Comparison of ENCODE assay signal across 18 cellular contexts in the genomic region with DNA sequence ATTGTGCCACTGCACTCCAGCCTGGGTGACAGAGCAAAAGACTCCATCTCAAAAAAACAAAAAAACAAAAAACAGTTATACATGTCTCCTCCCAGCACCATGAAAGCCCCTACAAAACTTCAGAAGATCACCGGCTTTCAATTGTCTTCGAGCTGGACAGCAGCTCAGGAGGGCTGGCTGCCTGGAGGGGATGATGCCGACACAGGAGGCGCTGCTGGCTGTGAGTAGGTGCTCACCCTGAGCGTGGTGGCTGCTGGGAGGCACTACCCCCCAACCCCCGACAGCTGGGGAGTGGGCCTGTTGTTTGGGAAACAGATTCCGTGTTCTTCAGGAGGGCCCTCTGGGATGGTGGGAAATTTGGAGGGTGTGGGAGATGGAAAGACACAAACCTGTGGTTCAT. TPM values are rescaled to one million over a fixed set of nuclear protein-coding genes. Genes with fewer than 3 reads are reported as not detected.
DNase-seq lines count a peak whose midpoint lies in the region; ATAC-seq and TF ChIP-seq lines count a peak whose summit lies in the region.
"Had no signal": no experiment of that assay in that cellular context is flagged by ENCODE, and none has a peak within 500 bp of the region (broad histone marks: within the 10 kb centered on the region; RNA-seq: fewer than 3 reads in every experiment).

No MANE protein-coding gene starts in this region.

- peaks cover 0 to 74% of the 10 kb centered on the region in 2 experiments; a peak in 3 of 5 replicates for H3K9me3 Mint-ChIP-seq in H9
- H3K9me3 Mint-ChIP-seq in effector memory CD8-positive, alpha-beta T cell, result no peaks in the 10 kb centered on the region
- no peaks in the 10 kb centered on the region for H3K9me3 Mint-ChIP-seq in activated T-helper 17 cell treated with anti-CD3 and anti-CD28 coated beads, Interleukin-2, amount 50 U/mL, for 72 hours
- H3K9me3 Mint-ChIP-seq: CD4-positive, alpha-beta memory T cell; GM23338; IgD-negative memory B cell had no signal

- TF ChIP-seq CTCF in DND-41 (IDR thresholded peaks at IDR 0.05; ENCODE audit: borderline replicate concordance, extremely low read depth, low read length, poor library complexity, severe bottlenecking), result peak; percentile 6
- 0 out of 3 replicates have a peak, but pooled peaks have one; percentile 10 for TF ChIP-seq CTCF in H9 (conservative IDR thresholded peaks at IDR 0.05)
- no peak for TF ChIP-seq CTCF in Panc1 (IDR thresholded peaks at IDR 0.05)

- DNase-seq in DND-41 (no peak), H9 (no peak), Panc1 (ENCODE audit: low read depth, low spot score) (no peak), NCI-H510A (lab: John Stamatoyannopoulos, UW) (no peak)
- no peak for DNase-seq in effector memory CD8-positive, alpha-beta T cell
- DNase-seq: BE2C; CD4-positive, alpha-beta memory T cell; DMS79 treated with DMSO at 0.1 percent for 48 hours; GF-D8; H7 had no signal

- no peak overlapping the region for H3K14ac ChIP-seq in H9 (ENCODE audit: insufficient read depth, low read length)

- no peak overlapping the region for H3K18ac ChIP-seq in H9 (ENCODE audit: insufficient read length, low read depth, low read length)

- no peak overlapping the region for H3K56ac ChIP-seq in H9 (ENCODE audit: insufficient read length, low read depth, low read length)

- no peak overlapping the region for H2BK12ac ChIP-seq in H9 (ENCODE audit: insufficient read length, low read depth, low read length)

- no CpG with 5 or more reads among the region's 7 CpGs for WGBS in H9 (ENCODE audit: extremely low coverage, insufficient read length, low lambda C conversion rate)

- H4K20me1 ChIP-seq in DND-41 (ENCODE audit: insufficient read depth, low read length) (no peaks in the 10 kb centered on the region), H9 (ENCODE audit: control insufficient read depth, insufficient read depth, insufficient read length) (no peaks in the 10 kb centered on the region)

- H3K79me1 ChIP-seq in H9 (ENCODE audit: insufficient read depth, low read depth, low read length, poor library complexity, severe bottlenecking), result no peaks in the 10 kb centered on the region

- H3K4me3 ChIP-seq in DND-41 (ENCODE audit: low read depth in 1 of 2, low read length in 2 of 2) (no peak overlapping the region), Panc1 (ENCODE audit: low read depth in 2 of 2, low read length in 2 of 2) (no peak overlapping the region)
- H3K4me3 ChIP-seq: A549, GM23338 had no signal

- no peak overlapping the region for H2BK15ac ChIP-seq in H9 (ENCODE audit: low read depth, low read length)

- no peak overlapping the region for H3K4me3 Mint-ChIP-seq in H9
- H3K4me3 Mint-ChIP-seq in effector memory CD8-positive, alpha-beta T cell, result no peak overlapping the region
- no peak overlapping the region for H3K4me3 Mint-ChIP-seq in activated T-helper 17 cell treated with anti-CD3 and anti-CD28 coated beads, Interleukin-2, amount 50 U/mL, for 72 hours
- H3K4me3 Mint-ChIP-seq: GM23338 had no signal

- POLR2A ChIA-PET in Panc1 (lab: Charles Lee), result no interaction called here

- H3K27ac ChIP-seq in DND-41 (ENCODE audit: low read length) (no peak overlapping the region), H9 (ENCODE audit: insufficient read length, low read depth, low read length) (no peak overlapping the region), Panc1 (ENCODE audit: low read length) (0 out of 2 replicates have a peak overlapping the region, but pooled peaks have one; percentile 90)
- H3K27ac ChIP-seq: C4-2B had no signal

- no peak overlapping the region for H2AFZ ChIP-seq in DND-41 (ENCODE audit: low read depth, low read length)
- no peak overlapping the region for H2AFZ ChIP-seq in H9 (ENCODE audit: low read length)
- H2AFZ ChIP-seq: GM23338 had no signal

- H3K9me3 ChIP-seq in DND-41 (ENCODE audit: insufficient read depth, low read length, severe bottlenecking) (no peaks in the 10 kb centered on the region), H9 (ENCODE audit: control insufficient read depth, low read depth, low read length) (peaks cover 10% of the 10 kb centered on the region), Panc1 (ENCODE audit: control insufficient read depth, insufficient read depth, low read depth, low read length) (no peaks in the 10 kb centered on the region)
- H3K9me3 ChIP-seq: A549, BE2C had no signal

- no peak overlapping the region for H4K91ac ChIP-seq in H9 (ENCODE audit: insufficient read length, low read depth, low read length)

- H3K27ac Mint-ChIP-seq in H9, result no peak overlapping the region
- peak overlapping the region; percentile 38 to 86 for H3K27ac Mint-ChIP-seq in effector memory CD8-positive, alpha-beta T cell
- no peak overlapping the region for H3K27ac Mint-ChIP-seq in activated T-helper 17 cell treated with anti-CD3 and anti-CD28 coated beads, Interleukin-2, amount 50 U/mL, for 72 hours
- H3K27ac Mint-ChIP-seq: GM23338, IgD-negative memory B cell had no signal

- H3T11ph ChIP-seq in H9 (ENCODE audit: low read length), result no peak overlapping the region

- no peak overlapping the region for H3K9ac ChIP-seq in DND-41 (ENCODE audit: low read depth, low read length)
- H3K9ac ChIP-seq in H9 (ENCODE audit: extremely low read depth, insufficient read length, low read length), result no peak overlapping the region

- peaks cover 3% of the 10 kb centered on the region for H3K23me2 ChIP-seq in H9 (ENCODE audit: insufficient read length, low read depth, low read length, poor library complexity, severe bottlenecking)

- CTCF ChIA-PET in Panc1 (lab: Charles Lee), result interaction anchor here (0.6 to 0.7 kb wide), 2 partner anchors 12 to 14 kb away, joined by 3 read pairs; no protein-coding TSS in a partner anchor

- H3K36me3 ChIP-seq in DND-41 (ENCODE audit: insufficient read depth, low read length), result no peaks in the 10 kb centered on the region
- H3K36me3 ChIP-seq in Panc1 (ENCODE audit: control insufficient read depth, insufficient read depth, low read length), result no peaks in the 10 kb centered on the region
- H3K36me3 ChIP-seq: BE2C had no signal

- no peak overlapping the region for H3K4ac ChIP-seq in H9 (ENCODE audit: low read depth, low read length)

- no peak overlapping the region for H3K23ac ChIP-seq in H9 (ENCODE audit: insufficient read length, low read depth, low read length)

- H3K4me1 Mint-ChIP-seq in H9, result peaks cover 4 to 20% of the 10 kb centered on the region in 2 experiments; a peak in 3 of 4 replicates
- peaks cover 10 to 15% of the 10 kb centered on the region in 2 donors for H3K4me1 Mint-ChIP-seq in effector memory CD8-positive, alpha-beta T cell (ENCODE audit: low read depth in 2 of 2)
- H3K4me1 Mint-ChIP-seq in activated T-helper 17 cell treated with anti-CD3 and anti-CD28 coated beads, Interleukin-2, amount 50 U/mL, for 72 hours, result peaks cover 18% of the 10 kb centered on the region

- no peak overlapping the region for H2AK5ac ChIP-seq in H9 (ENCODE audit: insufficient read length, low read length)

- H3K4me1 ChIP-seq in DND-41 (ENCODE audit: insufficient read depth, low read length) (peaks cover 14% of the 10 kb centered on the region), H9 (ENCODE audit: insufficient read depth, low read length) (no peaks in the 10 kb centered on the region; the same call in 1 of the 2 replicates), Panc1 (ENCODE audit: control insufficient read depth, insufficient read depth, low read length) (peaks cover 55% of the 10 kb centered on the region)
- H3K4me1 ChIP-seq: BE2C had no signal

- no peaks in the 10 kb centered on the region for H3K36me3 Mint-ChIP-seq in H9 (ENCODE audit: insufficient read depth in 1 of 3, low read depth in 3 of 3)
- peaks cover 9% of the 10 kb centered on the region for H3K36me3 Mint-ChIP-seq in effector memory CD8-positive, alpha-beta T cell (ENCODE audit: insufficient read depth)
- H3K36me3 Mint-ChIP-seq in activated T-helper 17 cell treated with anti-CD3 and anti-CD28 coated beads, Interleukin-2, amount 50 U/mL, for 72 hours (ENCODE audit: low read depth), result no peaks in the 10 kb centered on the region
- H3K36me3 Mint-ChIP-seq: CD4-positive, alpha-beta memory T cell; IgD-negative memory B cell had no signal

- ATAC-seq in DND-41 (ENCODE audit: insufficient read depth, low read depth) (no peak), Panc1 (no peak), GM18502 (IDR thresholded peaks at IDR 0.05; ENCODE audit: poor library complexity, unreplicated experiment) (no peak), GM19455 (IDR thresholded peaks at IDR 0.05; ENCODE audit: unreplicated experiment) (no peak)
- no peak for ATAC-seq in effector memory CD8-positive, alpha-beta T cell (replicated peaks)
- ATAC-seq in activated T-helper 17 cell treated with anti-CD3 and anti-CD28 coated beads, Interleukin-2, amount 50 U/mL, for 72 hours (replicated peaks), result no peak
- ATAC-seq: A549, GM23338 had no signal

- intact Hi-C loops in Panc1 (cut with micrococcal nuclease; ENCODE audit: unreplicated experiment), result no loop called here

- H4K8ac ChIP-seq in H9 (replicated peaks; ENCODE audit: insufficient read length, low read depth, low read length), result no peak overlapping the region

- no peak overlapping the region for H2BK120ac ChIP-seq in H9 (ENCODE audit: low read depth, low read length, poor library complexity, severe bottlenecking)

- H3K27me3 ChIP-seq in DND-41 (ENCODE audit: insufficient read depth, low read length, poor library complexity) (no peaks in the 10 kb centered on the region), H9 (ENCODE audit: insufficient read depth, low read length) (peaks cover 1% of the 10 kb centered on the region; the same call in 1 of the 2 replicates), Panc1 (ENCODE audit: control insufficient read depth, insufficient read depth, low read length) (no peaks in the 10 kb centered on the region)
- H3K27me3 ChIP-seq: BE2C had no signal

- in situ Hi-C loops in Panc1 (cut with HindIII; ENCODE audit: low pct_unique_long_range_greater_than_20kb, low sequenced_read_pairs), result no loop called here

- H3K27me3 Mint-ChIP-seq in H9 (ENCODE audit: low read depth), result peaks cover 77% of the 10 kb centered on the region
- H3K27me3 Mint-ChIP-seq in effector memory CD8-positive, alpha-beta T cell, result no peaks in the 10 kb centered on the region
- H3K27me3 Mint-ChIP-seq in activated T-helper 17 cell treated with anti-CD3 and anti-CD28 coated beads, Interleukin-2, amount 50 U/mL, for 72 hours, result no peaks in the 10 kb centered on the region
- H3K27me3 Mint-ChIP-seq: CD4-positive, alpha-beta memory T cell had no signal

- H3K4me2 ChIP-seq in DND-41 (ENCODE audit: insufficient read depth, low read length) (no peak overlapping the region), H9 (ENCODE audit: insufficient read depth, insufficient read length, low read length) (no peak overlapping the region)
- H3K4me2 ChIP-seq: GM23338 had no signal

- BruUV-seq in Panc1 (replicated peaks; lab: Mats Ljungman, UMichigan), result no TSS peak

- H2BK5ac ChIP-seq in H9 (ENCODE audit: insufficient read length, low read length), result no peak overlapping the region

- no peak overlapping the region for H2BK20ac ChIP-seq in H9 (ENCODE audit: low read depth, low read length, poor library complexity, severe bottlenecking)

- no peaks in the 10 kb centered on the region for H3K79me2 ChIP-seq in DND-41 (ENCODE audit: insufficient read depth, low read length)
- no peaks in the 10 kb centered on the region for H3K79me2 ChIP-seq in H9 (ENCODE audit: insufficient read depth, low read length)

- no peak overlapping the region for H4K5ac ChIP-seq in H9 (ENCODE audit: insufficient read length, low read depth, low read length)

RNA-seq across cellular contexts. Expression of a gene that starts 6.9 kb away (rescaled TPM):
- total RNA-seq in H9 (2021) (0.59 and 0.81 TPM in 2 replicates), Panc1 (2021; ENCODE audit: unreplicated experiment) (48.0 TPM)
- polyA plus RNA-seq in Panc1 (2012; ENCODE audit: insufficient read length), result 28.7 TPM
- 10 to 100 TPM; 23.5 to 25.6 TPM for total RNA-seq in activated T-helper 17 cell treated with anti-CD3 and anti-CD28 coated beads, Interleukin-2, amount 50 U/mL, for 72 hours

RNA-seq across cellular contexts. Expression of a gene that starts 48.5 kb away (rescaled TPM):
- 43.7 and 45.9 TPM in 2 replicates for total RNA-seq in H9 (2021)
- total RNA-seq in Panc1 (2021; ENCODE audit: unreplicated experiment), result 96.6 TPM
- polyA plus RNA-seq in Panc1 (2012; ENCODE audit: insufficient read length), result 95.4 TPM
- 10 to 100 TPM; 25.4 to 67.3 TPM for total RNA-seq in activated T-helper 17 cell treated with anti-CD3 and anti-CD28 coated beads, Interleukin-2, amount 50 U/mL, for 72 hours

RNA-seq across cellular contexts. Expression of a gene that starts 54.6 kb away (rescaled TPM):
- 0.59 and 0.92 TPM in 2 replicates for total RNA-seq in H9 (2021)
- 2.2 TPM for total RNA-seq in Panc1 (2021; ENCODE audit: unreplicated experiment)
- 7.2 TPM for polyA plus RNA-seq in Panc1 (2012; ENCODE audit: insufficient read length)
- 10 to 100 TPM; 34.6 to 36.1 TPM for total RNA-seq in activated T-helper 17 cell treated with anti-CD3 and anti-CD28 coated beads, Interleukin-2, amount 50 U/mL, for 72 hours
- total RNA-seq: H7, HT-29 had no signal

Comparison
In these comparisons a context has a peak if more than half of its experiments do, and no peak if none do; other contexts are left out.
1. H3K27ac Mint-ChIP-seq: peak in effector memory CD8-positive, alpha-beta T cell (2 of 2); none in H9 (0 of 3) and activated T-helper 17 cell treated with anti-CD3 and anti-CD28 coated beads, Interleukin-2, amount 50 U/mL, for 72 hours (single experiment).
2. RNA of a gene that starts 6.9 kb away (total RNA-seq): 48.0 TPM in Panc1 (single experiment) and 23.5 to 25.6 TPM in activated T-helper 17 cell treated with anti-CD3 and anti-CD28 coated beads, Interleukin-2, amount 50 U/mL, for 72 hours; 0.59 to 0.81 TPM in H9; every median in the first group is over 10 times any median in the second.
3. RNA of a gene that starts 54.6 kb away (total RNA-seq): 34.6 to 36.1 TPM in activated T-helper 17 cell treated with anti-CD3 and anti-CD28 coated beads, Interleukin-2, amount 50 U/mL, for 72 hours; 2.2 TPM in Panc1 (single experiment) and 0.59 to 0.92 TPM in H9; every median in the first group is over 10 times any median in the second.